ENCODE assay signal across 1 cellular context in genomic region chr2:191638802-191639172, GRCh38.
TF ChIP-seq lines count a peak whose summit lies in the region.

No MANE protein-coding gene starts in this region.

TF ChIP-seq in GM12878, 131 proteins besides CTCF, POLR2A, EP300 and RAD21 (continued from another document):
- no peak for TF ChIP-seq ZNF592 (IDR thresholded peaks at IDR 0.05)
